ENCODE assay signal across 13 cellular contexts in the genomic region with DNA sequence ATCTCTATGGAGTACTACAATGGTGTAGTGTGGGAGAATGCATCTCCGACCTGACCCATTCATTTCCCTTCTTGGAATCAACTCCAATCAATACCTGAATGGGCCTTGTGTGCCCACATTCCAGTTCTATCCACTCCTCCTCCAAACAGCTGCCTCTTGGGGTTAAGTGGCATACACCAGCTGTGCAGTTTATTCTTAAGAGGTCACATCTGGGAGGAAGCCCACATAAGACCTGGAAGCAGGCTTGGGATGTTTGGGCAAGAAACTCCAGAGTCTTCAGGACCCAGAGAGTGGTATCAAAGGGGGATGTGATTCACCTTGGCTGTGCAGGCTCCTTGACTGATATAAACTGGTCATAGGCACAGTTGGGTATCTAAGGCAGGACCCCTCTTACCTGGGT. TPM values are rescaled to one million over a fixed set of nuclear protein-coding genes. Genes with fewer than 3 reads are reported as not detected.
DNase-seq lines count a peak whose midpoint lies in the region; ATAC-seq and TF ChIP-seq lines count a peak whose summit lies in the region.
"Had no signal": no experiment of that assay in that cellular context is flagged by ENCODE, and none has a peak within 500 bp of the region (broad histone marks: within the 10 kb centered on the region; RNA-seq: fewer than 3 reads in every experiment).

No MANE protein-coding gene starts in this region.

- H3K4me3 ChIP-seq in SJSA1 (no peak overlapping the region), fibroblast of pulmonary artery (replicated peaks; ENCODE audit: low read depth, low read length) (no peak overlapping the region), thoracic aorta (no peak overlapping the region)
- H3K4me3 ChIP-seq: BLaER1 had no signal

- H3K27me3 ChIP-seq in SJSA1 (replicated peaks) (no peaks in the 10 kb centered on the region), thoracic aorta (replicated peaks; ENCODE audit: insufficient read depth) (no peaks in the 10 kb centered on the region)
- H3K27me3 ChIP-seq: BLaER1 had no signal

- no peak overlapping the region for H3K4me3 Mint-ChIP-seq in activated CD8-positive, alpha-beta T cell treated with anti-CD3 and anti-CD28 coated beads, Interleukin-2, amount 10 ng/mL, durations not matched to agents 7 days and 5 days

- POLR2A ChIA-PET in activated CD8-positive, alpha-beta T cell treated with anti-CD3 and anti-CD28 coated beads, Interleukin-2, amount 10 ng/mL, durations not matched to agents 7 days and 5 days (lab: Charles Lee): no interaction called here

- H3K27ac ChIP-seq in SJSA1: peak overlapping the region; percentile 81
- peak overlapping the region; percentile 63 to 75 for H3K27ac ChIP-seq in thoracic aorta
- H3K27ac ChIP-seq: BLaER1 had no signal

- H3K27ac Mint-ChIP-seq in activated CD8-positive, alpha-beta T cell treated with anti-CD3 and anti-CD28 coated beads, Interleukin-2, amount 10 ng/mL, durations not matched to agents 7 days and 5 days: no peak overlapping the region

- H3K4me1 ChIP-seq in SJSA1 (replicated peaks) (peaks cover 46% of the 10 kb centered on the region), thoracic aorta (ENCODE audit: control insufficient read depth in 1 of 2, low read depth in 2 of 2) (peaks cover 11 to 71% of the 10 kb centered on the region in 2 donors)

- TF ChIP-seq CTCF in fibroblast of pulmonary artery (IDR thresholded peaks at IDR 0.05; ENCODE audit: low read length, missing control alignments) (no peak), thoracic aorta (IDR thresholded peaks at IDR 0.05) (no peak)

- DNase-seq in Daoy (ENCODE audit: low read depth): peak; percentile 46
- DNase-seq in SJSA1 (ENCODE audit: low read depth in 1 of 2, low spot score in 2 of 2): no peak
- peak; percentile 59 for DNase-seq in fibroblast of pulmonary artery (ENCODE audit: low read depth)
- DNase-seq in thoracic aorta (ENCODE audit: low spot score): no peak
- no peak for DNase-seq in NCI-H1436 (lab: John Stamatoyannopoulos, UW)
- no peak for DNase-seq in activated CD8-positive, alpha-beta T cell treated with anti-CD3 and anti-CD28 coated beads, Interleukin-2, amount 10 ng/mL, durations not matched to agents 7 days and 5 days
- no peak for DNase-seq in foreskin melanocyte
- DNase-seq: EL, MV-4-11, NCI-H1417 treated with DMSO at 0.1 percent for 48 hours, NCI-H2029 treated with DMSO at 0.1 percent for 48 hours, NCI-H510A treated with DMSO at 0.1 percent for 48 hours had no signal

- CTCF ChIA-PET in activated CD8-positive, alpha-beta T cell treated with anti-CD3 and anti-CD28 coated beads, Interleukin-2, amount 10 ng/mL, durations not matched to agents 7 days and 5 days (lab: Charles Lee): no interaction called here

- no peaks in the 10 kb centered on the region for H3K9me3 ChIP-seq in SJSA1 (replicated peaks)
- H3K9me3 ChIP-seq in thoracic aorta: no peaks in the 10 kb centered on the region
- H3K9me3 ChIP-seq: BLaER1 had no signal

- H3K36me3 Mint-ChIP-seq in activated CD8-positive, alpha-beta T cell treated with anti-CD3 and anti-CD28 coated beads, Interleukin-2, amount 10 ng/mL, durations not matched to agents 7 days and 5 days (ENCODE audit: low read depth): no peaks in the 10 kb centered on the region

- no peaks in the 10 kb centered on the region for H3K9me3 Mint-ChIP-seq in activated CD8-positive, alpha-beta T cell treated with anti-CD3 and anti-CD28 coated beads, Interleukin-2, amount 10 ng/mL, durations not matched to agents 7 days and 5 days (ENCODE audit: insufficient read depth)

- H3K27me3 Mint-ChIP-seq in activated CD8-positive, alpha-beta T cell treated with anti-CD3 and anti-CD28 coated beads, Interleukin-2, amount 10 ng/mL, durations not matched to agents 7 days and 5 days (ENCODE audit: low read depth): no peaks in the 10 kb centered on the region

- H3K36me3 ChIP-seq in SJSA1: no peaks in the 10 kb centered on the region
- no peaks in the 10 kb centered on the region for H3K36me3 ChIP-seq in thoracic aorta
- H3K36me3 ChIP-seq: BLaER1 had no signal

- H3K4me1 Mint-ChIP-seq in activated CD8-positive, alpha-beta T cell treated with anti-CD3 and anti-CD28 coated beads, Interleukin-2, amount 10 ng/mL, durations not matched to agents 7 days and 5 days (ENCODE audit: low read depth): no peaks in the 10 kb centered on the region

- no peak for ATAC-seq in thoracic aorta (ENCODE audit: insufficient number of reproducible peaks, low FRiP score, low read depth)
- ATAC-seq in activated CD8-positive, alpha-beta T cell treated with anti-CD3 and anti-CD28 coated beads, Interleukin-2, amount 10 ng/mL, durations not matched to agents 7 days and 5 days: no peak

RNA-seq across cellular contexts. Expression of a gene that starts 46.0 kb away (rescaled TPM):
- 7.1 and 8.7 TPM in 2 replicates for total RNA-seq in Daoy (2014; rRNA removed; shearing (Covaris generic))
- not detected in 2 replicates for total RNA-seq in SJSA1 (2014; rRNA removed; shearing (Covaris generic))
- not detected for total RNA-seq in thoracic aorta
- total RNA-seq in activated CD8-positive, alpha-beta T cell treated with anti-CD3 and anti-CD28 coated beads, Interleukin-2, amount 10 ng/mL, durations not matched to agents 7 days and 5 days: not detected

Comparison
In these comparisons a context has a peak if more than half of its experiments do, and no peak if none do; other contexts are left out.
1. DNase-seq: peak in Daoy (single experiment) and fibroblast of pulmonary artery (single experiment); none in SJSA1 (0 of 2), thoracic aorta (single experiment), NCI-H1436 (single experiment), activated CD8-positive, alpha-beta T cell treated with anti-CD3 and anti-CD28 coated beads, Interleukin-2, amount 10 ng/mL, durations not matched to agents 7 days and 5 days (single experiment) and foreskin melanocyte (single experiment).